In the genomic region with DNA sequence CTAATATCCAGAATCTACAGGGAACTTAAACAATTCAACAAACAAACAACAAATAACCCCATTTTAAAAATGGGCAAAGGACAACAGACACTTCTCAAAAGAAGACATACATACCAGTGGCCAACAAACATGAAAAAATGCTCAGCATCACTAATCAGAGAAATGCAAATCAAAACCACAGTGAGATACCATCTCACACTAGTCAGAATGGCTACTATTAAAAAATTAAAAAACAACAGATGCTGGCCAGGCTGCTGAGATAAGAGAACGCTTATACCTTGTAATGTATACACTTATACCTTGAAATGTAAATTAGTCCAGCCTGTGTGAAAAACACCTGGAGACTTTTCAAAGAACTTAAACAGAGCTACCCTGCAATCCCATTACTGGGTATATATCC, we compare ENCODE assay signal across 13 cellular contexts.
"Had no signal": no experiment of that assay in that cellular context is flagged by ENCODE, and none has a peak within 500 bp of the region (broad histone marks: within the 10 kb centered on the region; RNA-seq: fewer than 3 reads in every experiment).

No MANE protein-coding gene starts in this region.

- H3K36me3 ChIP-seq: right lobe of liver, transverse colon had no signal

- ATAC-seq: activated CD4-positive, CD25-positive, alpha-beta regulatory T cell treated with anti-CD3 and anti-CD28 coated beads, Interleukin-2, amount 50 U/mL, for 24 hours; psoas muscle; stimulated activated naive B cell treated with anti-CD40 and anti-IgM and Interleukin-4, amounts not matched to agents 10 μg/mL and 1 μg/mL and 100 μg/mL, for 72 hours had no signal

- DNase-seq: activated CD4-positive, alpha-beta T cell treated with anti-CD3 and anti-CD28 coated beads, Interleukin-2, amount 50 U/mL, for 4 hours; activated naive CD8-positive, alpha-beta T cell treated with anti-CD3 and anti-CD28 coated beads, Interleukin-2, amount 10 ng/mL, durations not matched to agents 7 days and 5 days; activated T-cell treated with anti-CD3 and anti-CD28 coated beads, Interleukin-2, amount 50 U/mL, for 48 hours; cortex of kidney; effector memory CD4-positive, alpha-beta T cell; hippocampal formation; kidney glomerular epithelial cell; psoas muscle; right lobe of liver; stimulated activated CD4-positive, alpha-beta T cell treated with anti-CD3 and anti-CD28 coated beads, Interleukin-2, amount 100 ng/mL, for 24 hours; stimulated activated naive B cell treated with anti-CD40 and anti-IgM and Interleukin-4, amounts not matched to agents 10 μg/mL and 1 μg/mL and 100 μg/mL, for 72 hours; transverse colon had no signal

- H3K9me3 ChIP-seq: psoas muscle, right lobe of liver, transverse colon had no signal

- H3K27ac ChIP-seq: psoas muscle, right lobe of liver, transverse colon had no signal

- H3K4me3 ChIP-seq: psoas muscle, right lobe of liver, transverse colon had no signal

- H3K27me3 ChIP-seq: right lobe of liver, transverse colon had no signal

- H3K4me1 ChIP-seq: psoas muscle, right lobe of liver had no signal
